In genomic region chr14:96084796-96085195, GRCh38 we compare ENCODE assay signal across 21 cellular contexts. TPM values are rescaled to one million over a fixed set of nuclear protein-coding genes. Genes with fewer than 3 reads are reported as not detected.
A peak's percentile ranks its signal among the peaks of the same experiment; 100 is the strongest.
DNase-seq lines count a peak whose midpoint lies in the region; ATAC-seq and TF ChIP-seq lines count a peak whose summit lies in the region.
"Had no signal": no experiment of that assay in that cellular context is flagged by ENCODE, and none has a peak within 500 bp of the region (broad histone marks: within the 10 kb centered on the region; RNA-seq: fewer than 3 reads in every experiment).

No MANE protein-coding gene starts in this region.

- peak overlapping the region; percentile 64 for H3K18ac ChIP-seq in neuronal stem cell (ENCODE audit: low read length)

- no peaks in the 10 kb centered on the region for H3K9me2 ChIP-seq in OCI-LY7 (ENCODE audit: insufficient read depth, low read length)

- H4K20me1 ChIP-seq in OCI-LY7 (ENCODE audit: insufficient read depth, low read length) = no peaks in the 10 kb centered on the region

- H2BK15ac ChIP-seq in neuronal stem cell (ENCODE audit: low read length) = no peak overlapping the region

- H2AK5ac ChIP-seq in neuronal stem cell (ENCODE audit: low read depth, low read length) = peak overlapping the region; percentile 7

- H3K27ac ChIP-seq in RWPE2 (ENCODE audit: poor library complexity, severe bottlenecking) (no peak overlapping the region), neuronal stem cell (replicated peaks; ENCODE audit: low read length) (no peak overlapping the region), OCI-LY7 (ENCODE audit: low read depth, low read length, poor library complexity, severe bottlenecking) (no peak overlapping the region)
- H3K27ac ChIP-seq: ascending aorta, KMS-11, SJCRH30, stomach, transverse colon had no signal

- ATAC-seq in RWPE2 (ENCODE audit: low read depth) (no peak), HG03378 (IDR thresholded peaks at IDR 0.05; ENCODE audit: unreplicated experiment) (no peak)
- ATAC-seq: activated naive CD4-positive, alpha-beta T cell treated with anti-CD3 and anti-CD28 coated beads, Interleukin-2, amount 50 U/mL, for 72 hours; left colon had no signal

- H3K4me2 ChIP-seq in neuronal stem cell (ENCODE audit: insufficient read depth, low read length, poor library complexity, severe bottlenecking) = no peak overlapping the region
- H3K4me2 ChIP-seq in OCI-LY7 (ENCODE audit: low read length) = no peak overlapping the region
- H3K4me2 ChIP-seq: KMS-11 had no signal

- DNase-seq in DMS53 (lab: John Stamatoyannopoulos, UW) = peak; percentile 94
- peak; percentile 87 for DNase-seq in NCI-H146 (lab: John Stamatoyannopoulos, UW)
- DNase-seq in RWPE2 (ENCODE audit: low spot score) = peak; percentile 29
- no peak for DNase-seq in neuronal stem cell (ENCODE audit: low spot score)
- DNase-seq in OCI-LY7 (ENCODE audit: low spot score) = no peak
- no peak for DNase-seq in NCI-H2171 treated with DMSO at 0.1 percent for 48 hours (lab: John Stamatoyannopoulos, UW)
- DNase-seq: activated CD4-positive, alpha-beta T cell treated with anti-CD3 and anti-CD28 coated beads for 48 hours; central memory CD4-positive, alpha-beta T cell; naive B cell; NCI-H526 treated with DMSO at 0.1 percent for 48 hours; retina; SJCRH30; stomach; transverse colon had no signal

- no peaks in the 10 kb centered on the region for H3K36me3 ChIP-seq in RWPE2 (ENCODE audit: low read depth)
- H3K36me3 ChIP-seq in neuronal stem cell (replicated peaks in 1 of 2; ENCODE audit: control insufficient read depth in 2 of 2, insufficient read depth in 2 of 2, low read length in 2 of 2) = peaks cover 0 to 38% of the 10 kb centered on the region in 2 donors
- H3K36me3 ChIP-seq in OCI-LY7 (ENCODE audit: insufficient read depth, low read length) = no peaks in the 10 kb centered on the region
- H3K36me3 ChIP-seq: SJCRH30, transverse colon had no signal

- no peaks in the 10 kb centered on the region for H3K9me3 ChIP-seq in RWPE2 (ENCODE audit: severe bottlenecking)
- no peaks in the 10 kb centered on the region for H3K9me3 ChIP-seq in neuronal stem cell (replicated peaks in 1 of 2; ENCODE audit: control insufficient read depth in 2 of 2, insufficient read depth in 1 of 2, low read depth in 1 of 2, low read length in 2 of 2)
- H3K9me3 ChIP-seq in OCI-LY7 (ENCODE audit: low read length) = no peaks in the 10 kb centered on the region
- H3K9me3 ChIP-seq: ascending aorta, SJCRH30, stomach, transverse colon had no signal

- H2BK5ac ChIP-seq in neuronal stem cell (ENCODE audit: low read length) = no peak overlapping the region

- no TSS peak for BruUV-seq in OCI-LY7 (replicated peaks; lab: Mats Ljungman, UMichigan)

- POLR2A ChIA-PET in OCI-LY7 (lab: Charles Lee) = no interaction called here

- H2BK120ac ChIP-seq in neuronal stem cell (ENCODE audit: low read depth, low read length) = no peak overlapping the region

- no peak overlapping the region for H3K4ac ChIP-seq in neuronal stem cell (ENCODE audit: low read length)

- H3K4me1 ChIP-seq in RWPE2 (ENCODE audit: insufficient read depth, poor library complexity, severe bottlenecking) (peaks cover 20% of the 10 kb centered on the region), neuronal stem cell (ENCODE audit: control insufficient read depth in 2 of 2, insufficient read depth in 1 of 2, low read depth in 1 of 2, low read length in 2 of 2) (no peaks in the 10 kb centered on the region), OCI-LY7 (ENCODE audit: insufficient read depth, low read length, poor library complexity, severe bottlenecking) (no peaks in the 10 kb centered on the region)
- H3K4me1 ChIP-seq: ascending aorta, SJCRH30 had no signal

- H3K9ac ChIP-seq in neuronal stem cell (ENCODE audit: low read depth, low read length, poor library complexity) = no peak overlapping the region
- H3K9ac ChIP-seq: KMS-11 had no signal

- no peak overlapping the region for H3K4me3 ChIP-seq in RWPE2 (ENCODE audit: severe bottlenecking)
- no peak overlapping the region for H3K4me3 ChIP-seq in neuronal stem cell (ENCODE audit: low read length in 2 of 2)
- H3K4me3 ChIP-seq in OCI-LY7 (ENCODE audit: low read depth, low read length, poor library complexity, severe bottlenecking) = no peak overlapping the region
- H3K4me3 ChIP-seq: ascending aorta, dorsolateral prefrontal cortex, SJCRH30, stomach, transverse colon had no signal

- no peak overlapping the region for H2BK12ac ChIP-seq in neuronal stem cell (ENCODE audit: low read length)

- no peaks in the 10 kb centered on the region for H3K79me2 ChIP-seq in OCI-LY7 (ENCODE audit: insufficient read depth, low read depth, low read length)

- no peaks in the 10 kb centered on the region for H3K27me3 ChIP-seq in RWPE2 (ENCODE audit: insufficient read depth, poor library complexity, severe bottlenecking)
- H3K27me3 ChIP-seq in neuronal stem cell (ENCODE audit: control insufficient read depth in 3 of 3, insufficient read depth in 3 of 3, low read depth in 1 of 3, low read length in 3 of 3) = no peaks in the 10 kb centered on the region
- H3K27me3 ChIP-seq: ascending aorta, dorsolateral prefrontal cortex, SJCRH30, stomach, transverse colon had no signal

- no peaks in the 10 kb centered on the region for H3K79me1 ChIP-seq in neuronal stem cell (ENCODE audit: low read depth, low read length)

- no CpG with 5 or more reads among the region's 4 CpGs for WGBS in neuronal stem cell (ENCODE audit: extremely low coverage in 2 of 2, insufficient read length in 2 of 2, insufficient replicate concordance in 1 of 2), 2 donors

- intact Hi-C loops in OCI-LY7 (cut with micrococcal nuclease; ENCODE audit: unreplicated experiment) = no loop called here

- no peak overlapping the region for H4K8ac ChIP-seq in neuronal stem cell (ENCODE audit: low read depth, low read length)

- no peak overlapping the region for H2AFZ ChIP-seq in neuronal stem cell (ENCODE audit: low read length)
- no peak overlapping the region for H2AFZ ChIP-seq in OCI-LY7 (ENCODE audit: low read length)

- no peak overlapping the region for H3K14ac ChIP-seq in neuronal stem cell (ENCODE audit: low read length)

- peak overlapping the region; percentile 3 for H3K23ac ChIP-seq in neuronal stem cell (ENCODE audit: low read depth, low read length, poor library complexity)

- H4K91ac ChIP-seq in neuronal stem cell (ENCODE audit: low read depth, low read length, poor library complexity) = no peak overlapping the region

- CTCF ChIA-PET in OCI-LY7 (lab: Charles Lee; ENCODE audit: unreplicated experiment) = no interaction called here

- TF ChIP-seq CTCF in RWPE2 (IDR thresholded peaks at IDR 0.05; ENCODE audit: poor library complexity, severe bottlenecking) = no peak
- no peak for TF ChIP-seq CTCF in OCI-LY7 (conservative IDR thresholded peaks at IDR 0.05; ENCODE audit: low read length)

RNA-seq across cellular contexts. Expression of gene C14orf132, which starts 45.6 kb away (rescaled TPM):
- polyA plus RNA-seq in neuronal stem cell (2013, experiment 1 of 2) = 4.9 TPM
- 4.3 TPM for polyA plus RNA-seq in neuronal stem cell (2013, experiment 2 of 2)
- 0.03 TPM in 1 of 2 replicates, not detected in the other for total RNA-seq in OCI-LY7 (2014; rRNA removed; shearing (Covaris generic))
- total RNA-seq in OCI-LY7 (2022) = 0.20 and 0.27 TPM in 2 replicates
- total RNA-seq: SJCRH30 had no signal
- polyA plus RNA-seq: CD14-positive monocyte had no signal

Comparison
In these comparisons a context has a peak if more than half of its experiments do, and no peak if none do; other contexts are left out.
1. DNase-seq: peak in DMS53 (single experiment), NCI-H146 (single experiment) and RWPE2 (single experiment); none in neuronal stem cell (single experiment), OCI-LY7 (single experiment) and NCI-H2171 treated with DMSO at 0.1 percent for 48 hours (single experiment).